In the genomic region with DNA sequence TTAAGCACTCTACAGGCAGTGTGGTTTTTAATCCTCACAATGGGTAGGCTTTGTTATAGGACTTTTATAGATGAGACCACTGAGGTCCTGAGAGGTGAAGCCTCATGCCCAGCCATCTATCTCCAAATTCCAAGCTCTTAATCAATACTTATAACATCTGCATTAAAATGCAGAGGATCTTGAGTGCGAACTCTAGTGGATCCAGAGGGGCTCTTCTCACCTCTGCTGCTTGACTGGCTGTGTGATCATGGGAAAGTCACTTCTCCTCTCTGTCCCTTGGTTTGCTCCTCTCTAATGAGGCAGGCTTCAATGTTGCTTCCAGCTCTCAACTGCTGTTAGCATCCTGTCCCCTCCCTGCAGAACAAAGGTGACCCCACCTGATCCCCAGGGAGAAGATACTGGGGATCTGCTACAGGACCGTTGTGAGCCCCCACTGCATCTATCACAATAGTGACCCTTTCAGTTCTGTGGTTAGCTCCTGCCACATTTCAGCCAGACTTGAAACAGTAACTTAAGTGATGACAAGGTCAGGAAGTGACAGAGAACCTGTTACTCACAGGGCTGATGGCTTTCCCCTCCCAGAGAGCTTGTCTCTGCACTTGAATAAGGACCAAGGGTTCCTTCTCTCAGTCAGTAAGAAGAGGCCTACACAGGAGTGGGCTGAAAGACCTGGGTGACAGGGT, we compare ENCODE assay signal across 8 cellular contexts. TPM values are rescaled to one million over a fixed set of nuclear protein-coding genes. Genes with fewer than 3 reads are reported as not detected.
A peak's percentile ranks its signal among the peaks of the same experiment; 100 is the strongest.
DNase-seq lines count a peak whose midpoint lies in the region; ATAC-seq and TF ChIP-seq lines count a peak whose summit lies in the region.

No MANE protein-coding gene starts in this region.

- peak overlapping the region; percentile 91 for H3K4me3 Mint-ChIP-seq in activated CD8-positive, alpha-beta T cell treated with anti-CD3 and anti-CD28 coated beads, Interleukin-2, amount 10 ng/mL, durations not matched to agents 7 days and 5 days

- no peaks in the 10 kb centered on the region for H3K36me3 ChIP-seq in GM06990 (ENCODE audit: control insufficient read depth, insufficient read depth, low read length)
- H3K36me3 ChIP-seq in muscle layer of duodenum (ENCODE audit: control insufficient read depth in 1 of 2, insufficient read depth in 2 of 2, low read length in 2 of 2), result no peaks in the 10 kb centered on the region

- no peaks in the 10 kb centered on the region for H3K9me3 ChIP-seq in muscle layer of duodenum (ENCODE audit: control insufficient read depth in 1 of 2, low read length in 2 of 2)

- POLR2A ChIA-PET in activated CD8-positive, alpha-beta T cell treated with anti-CD3 and anti-CD28 coated beads, Interleukin-2, amount 10 ng/mL, durations not matched to agents 7 days and 5 days (lab: Charles Lee), result interaction anchor here (0.5 to 2.2 kb wide), 15 partner anchors 10 to 172 kb away, joined by 3 to 13 read pairs (median 6); partner anchors contain the start of gene GABPB1

- peaks cover 0 to 14% of the 10 kb centered on the region in 2 donors for H3K4me1 ChIP-seq in muscle layer of duodenum (ENCODE audit: control insufficient read depth in 1 of 2, insufficient read depth in 2 of 2, low read length in 2 of 2)

- no peak for TF ChIP-seq CTCF in GM06990 (IDR thresholded peaks at IDR 0.05; ENCODE audit: insufficient read depth, low read length, poor library complexity, severe bottlenecking)

- CTCF ChIA-PET in activated CD8-positive, alpha-beta T cell treated with anti-CD3 and anti-CD28 coated beads, Interleukin-2, amount 10 ng/mL, durations not matched to agents 7 days and 5 days (lab: Charles Lee), result interaction anchor here (0.8 to 8.1 kb wide), 18 partner anchors 9 to 703 kb away, joined by 3 to 72 read pairs (median 3); partner anchors contain the start of gene GABPB1

- peak; percentile 27 for DNase-seq in GM06990 (ENCODE audit: extremely low read depth, insufficient read length)
- DNase-seq in activated CD8-positive, alpha-beta T cell treated with anti-CD3 and anti-CD28 coated beads, Interleukin-2, amount 10 ng/mL, durations not matched to agents 7 days and 5 days, result peak; percentile 53
- no peak for DNase-seq in dedifferentiated amniotic fluid mesenchymal stem cell (ENCODE audit: extremely low spot score)
- DNase-seq in NCI-H2107 (lab: John Stamatoyannopoulos, UW), result no peak

- H3K4me3 ChIP-seq in GM06990 (replicated peaks; ENCODE audit: low read depth, low read length) (no peak overlapping the region; the same call in 1 of the 2 replicates), muscle layer of duodenum (ENCODE audit: low read depth in 1 of 2, low read length in 2 of 2) (peak overlapping the region; percentile 59 to 75)

- peaks cover 37% of the 10 kb centered on the region for H3K4me1 Mint-ChIP-seq in activated CD8-positive, alpha-beta T cell treated with anti-CD3 and anti-CD28 coated beads, Interleukin-2, amount 10 ng/mL, durations not matched to agents 7 days and 5 days (ENCODE audit: low read depth)

- H3K27me3 ChIP-seq in GM06990 (replicated peaks; ENCODE audit: control insufficient read depth, insufficient read depth, low read length) (peaks cover 2% of the 10 kb centered on the region; the same call in 1 of the 2 replicates), muscle layer of duodenum (ENCODE audit: low read depth, low read length) (peaks cover 8% of the 10 kb centered on the region)

- ATAC-seq in HG02678 (IDR thresholded peaks at IDR 0.05; ENCODE audit: unreplicated experiment) (peak; percentile 31), HG02588 (IDR thresholded peaks at IDR 0.05; ENCODE audit: unreplicated experiment) (no peak), HG03280 (IDR thresholded peaks at IDR 0.05; ENCODE audit: unreplicated experiment) (no peak)
- ATAC-seq in activated CD8-positive, alpha-beta T cell treated with anti-CD3 and anti-CD28 coated beads, Interleukin-2, amount 10 ng/mL, durations not matched to agents 7 days and 5 days, result peak; percentile 41

- peaks cover 15% of the 10 kb centered on the region for H3K36me3 Mint-ChIP-seq in activated CD8-positive, alpha-beta T cell treated with anti-CD3 and anti-CD28 coated beads, Interleukin-2, amount 10 ng/mL, durations not matched to agents 7 days and 5 days (ENCODE audit: low read depth)

- H3K9me3 Mint-ChIP-seq in activated CD8-positive, alpha-beta T cell treated with anti-CD3 and anti-CD28 coated beads, Interleukin-2, amount 10 ng/mL, durations not matched to agents 7 days and 5 days (ENCODE audit: insufficient read depth), result no peaks in the 10 kb centered on the region

- no peak overlapping the region for H3K27ac ChIP-seq in muscle layer of duodenum (ENCODE audit: low read length)

- peak overlapping the region; percentile 91 for H3K27ac Mint-ChIP-seq in activated CD8-positive, alpha-beta T cell treated with anti-CD3 and anti-CD28 coated beads, Interleukin-2, amount 10 ng/mL, durations not matched to agents 7 days and 5 days

- H3K27me3 Mint-ChIP-seq in activated CD8-positive, alpha-beta T cell treated with anti-CD3 and anti-CD28 coated beads, Interleukin-2, amount 10 ng/mL, durations not matched to agents 7 days and 5 days (ENCODE audit: low read depth), result peaks cover 6% of the 10 kb centered on the region

RNA-seq across cellular contexts. Expression of gene SLC27A2, which starts 1.3 kb away (rescaled TPM):
- 10 to 100 TPM; 11.6 to 12.5 TPM for total RNA-seq in activated CD8-positive, alpha-beta T cell treated with anti-CD3 and anti-CD28 coated beads, Interleukin-2, amount 10 ng/mL, durations not matched to agents 7 days and 5 days

Comparison
In these comparisons a context has a peak if more than half of its experiments do, and no peak if none do; other contexts are left out.
1. DNase-seq: peak in GM06990 (single experiment) and activated CD8-positive, alpha-beta T cell treated with anti-CD3 and anti-CD28 coated beads, Interleukin-2, amount 10 ng/mL, durations not matched to agents 7 days and 5 days (single experiment); none in dedifferentiated amniotic fluid mesenchymal stem cell (single experiment) and NCI-H2107 (single experiment).
2. ATAC-seq: peak in HG02678 (single experiment) and activated CD8-positive, alpha-beta T cell treated with anti-CD3 and anti-CD28 coated beads, Interleukin-2, amount 10 ng/mL, durations not matched to agents 7 days and 5 days (single experiment); none in HG02588 (single experiment) and HG03280 (single experiment).